Comparison of ENCODE assay signal across 9 cellular contexts in genomic region chr17:45294506-45294905, GRCh38. TPM values are rescaled to one million over a fixed set of nuclear protein-coding genes. Genes with fewer than 3 reads are reported as not detected.
A peak's percentile ranks its signal among the peaks of the same experiment; 100 is the strongest.
DNase-seq lines count a peak whose midpoint lies in the region; ATAC-seq lines count a peak whose summit lies in the region.
"Had no signal": no experiment of that assay in that cellular context is flagged by ENCODE, and none has a peak within 500 bp of the region (broad histone marks: within the 10 kb centered on the region; RNA-seq: fewer than 3 reads in every experiment).

No MANE protein-coding gene starts in this region.

- H3K27ac Mint-ChIP-seq in naive thymus-derived CD8-positive, alpha-beta T cell: peak overlapping the region in 7 of 10 donors; percentile 43 to 81 (median 67)

- no peaks in the 10 kb centered on the region for H3K9me3 Mint-ChIP-seq in naive thymus-derived CD8-positive, alpha-beta T cell

- H3K36me3 Mint-ChIP-seq in naive thymus-derived CD8-positive, alpha-beta T cell: peaks cover 0 to 50% (median 2%) of the 10 kb centered on the region in 3 donors

- peaks cover 32 to 86% (median 76%) of the 10 kb centered on the region in 4 donors for H3K4me1 Mint-ChIP-seq in naive thymus-derived CD8-positive, alpha-beta T cell

- DNase-seq in AG08396 (ENCODE audit: low spot score) (peak; percentile 74), NCI-H2196 (lab: John Stamatoyannopoulos, UW; ENCODE audit: unreplicated experiment) (peak; percentile 71), dermis microvascular lymphatic vessel endothelial cell (ENCODE audit: low read depth in 2 of 2) (peak; percentile 43 to 61), NCI-H345 (lab: John Stamatoyannopoulos, UW) (no peak), COLO829 (ENCODE audit: low spot score) (no peak)
- no peak for DNase-seq in naive thymus-derived CD8-positive, alpha-beta T cell
- DNase-seq: NCI-H510A had no signal

- ATAC-seq in naive thymus-derived CD8-positive, alpha-beta T cell: no peak
- ATAC-seq in HG03565 (IDR thresholded peaks at IDR 0.05; ENCODE audit: unreplicated experiment) (no peak), HG02759 (IDR thresholded peaks at IDR 0.05; ENCODE audit: unreplicated experiment) (no peak)

- POLR2A ChIA-PET in naive thymus-derived CD8-positive, alpha-beta T cell (lab: Charles Lee): interaction anchor here (0.5 to 1.6 kb wide), 5 partner anchors 11 to 748 kb away, joined by 4 to 9 read pairs (median 4); no protein-coding TSS in a partner anchor

- no peaks in the 10 kb centered on the region for H3K27me3 Mint-ChIP-seq in naive thymus-derived CD8-positive, alpha-beta T cell

- no peak overlapping the region for H3K4me3 Mint-ChIP-seq in naive thymus-derived CD8-positive, alpha-beta T cell

RNA-seq across cellular contexts. Expression of gene MAP3K14, which starts 22.3 kb away (rescaled TPM):
- 1.4 and 1.9 TPM in 2 replicates for total RNA-seq in dermis microvascular lymphatic vessel endothelial cell
- 10 to 100 TPM; 37.6 to 37.8 TPM for total RNA-seq in naive thymus-derived CD8-positive, alpha-beta T cell
- polyA plus RNA-seq in naive thymus-derived CD8-positive, alpha-beta T cell: 1 to 10 TPM in 2 of 3 donors, under 1 TPM in 1; 0.73 to 7.2 (median 1.8) TPM

RNA-seq across cellular contexts. Expression of gene SPATA32, which starts 32.6 kb away (rescaled TPM):
- not detected in 2 replicates for total RNA-seq in dermis microvascular lymphatic vessel endothelial cell
- under 1 TPM; 0.47 to 0.75 TPM for total RNA-seq in naive thymus-derived CD8-positive, alpha-beta T cell
- polyA plus RNA-seq in naive thymus-derived CD8-positive, alpha-beta T cell: under 1 TPM; 0.30 to 0.81 (median 0.44) TPM

Comparison
In these comparisons a context has a peak if more than half of its experiments do, and no peak if none do; other contexts are left out.
1. DNase-seq: peak in AG08396 (single experiment), NCI-H2196 (single experiment) and dermis microvascular lymphatic vessel endothelial cell (2 of 2); none in naive thymus-derived CD8-positive, alpha-beta T cell (0 of 10), NCI-H345 (single experiment) and COLO829 (single experiment).
2. RNA of gene MAP3K14, which starts 22.3 kb away (total RNA-seq): 37.6 to 37.8 TPM in naive thymus-derived CD8-positive, alpha-beta T cell; 1.4 to 1.9 TPM in dermis microvascular lymphatic vessel endothelial cell; every median in the first group is over 10 times any median in the second.